Comparison of ENCODE assay signal across 10 cellular contexts in the genomic region with DNA sequence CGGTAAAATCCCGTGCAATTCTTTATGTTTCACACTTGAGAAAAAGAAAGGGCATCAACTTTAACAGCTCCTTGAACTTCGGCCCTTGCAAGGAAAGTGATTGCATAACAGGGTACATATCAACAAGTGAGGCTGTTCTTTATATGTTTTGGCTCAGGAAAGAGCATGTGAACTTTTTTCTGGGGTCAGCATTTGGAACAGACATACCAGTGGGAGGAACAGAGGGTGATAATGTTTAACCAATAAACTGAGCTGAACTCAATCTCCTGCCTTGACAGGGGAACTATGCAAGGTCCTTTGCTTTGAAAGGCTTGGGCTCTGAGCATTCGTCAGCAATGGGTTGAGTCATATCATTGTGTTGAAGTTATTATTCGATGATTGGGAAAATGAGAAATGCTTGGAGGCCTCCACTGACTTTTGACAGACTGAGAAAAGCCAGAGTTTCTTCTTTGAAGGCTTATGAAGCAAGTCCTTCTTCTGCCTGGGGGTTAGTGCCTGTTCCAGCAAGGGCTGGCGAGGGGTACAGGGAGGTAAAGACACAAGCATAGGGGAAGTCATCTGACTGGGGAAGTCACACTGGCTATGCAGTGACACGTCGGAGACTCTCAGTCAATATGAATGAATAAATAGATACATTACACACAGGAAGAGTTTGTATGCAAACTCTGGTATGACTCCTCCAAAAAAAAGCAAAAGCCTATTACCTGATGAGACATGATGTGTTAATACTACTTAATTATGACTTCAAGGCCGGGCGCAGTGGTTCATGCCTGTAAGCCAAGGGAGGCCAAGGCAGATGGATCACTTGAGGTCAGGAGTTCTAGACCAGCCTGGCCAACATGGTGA. TPM values are rescaled to one million over a fixed set of nuclear protein-coding genes. Genes with fewer than 3 reads are reported as not detected.
A peak's percentile ranks its signal among the peaks of the same experiment; 100 is the strongest.
DNase-seq lines count a peak whose midpoint lies in the region; ATAC-seq and TF ChIP-seq lines count a peak whose summit lies in the region.
"Had no signal": no experiment of that assay in that cellular context is flagged by ENCODE, and none has a peak within 500 bp of the region (broad histone marks: within the 10 kb centered on the region; RNA-seq: fewer than 3 reads in every experiment).

No MANE protein-coding gene starts in this region.

- H2BK20ac ChIP-seq in IMR-90 (ENCODE audit: low read depth, low read length), result no peak overlapping the region

- no peak overlapping the region for H2BK12ac ChIP-seq in neuronal stem cell (ENCODE audit: low read length)

- H2BK15ac ChIP-seq in IMR-90 (ENCODE audit: low read depth, low read length), result no peak overlapping the region
- H2BK15ac ChIP-seq in neuronal stem cell (ENCODE audit: low read length), result no peak overlapping the region

- H3K36me3 Mint-ChIP-seq in osteocyte (ENCODE audit: unreplicated experiment), result no peaks in the 10 kb centered on the region

- H3K4me3 ChIP-seq in IMR-90 (ENCODE audit: insufficient read depth, low read depth, low read length) (no peak overlapping the region), breast epithelium (no peak overlapping the region), neuronal stem cell (ENCODE audit: low read length in 2 of 2) (no peak overlapping the region)

- H3K4me1 Mint-ChIP-seq in osteocyte (ENCODE audit: unreplicated experiment), result no peaks in the 10 kb centered on the region

- H3K9ac ChIP-seq in IMR-90 (ENCODE audit: low read depth, low read length), result no peak overlapping the region
- no peak overlapping the region for H3K9ac ChIP-seq in neuronal stem cell (ENCODE audit: low read depth, low read length, poor library complexity)

- intact Hi-C loops in IMR-90 (cut with micrococcal nuclease) (no loop called here), breast epithelium (cut with DNase I; ENCODE audit: low total_unique reads) (no loop called here), left colon (cut with DNase I, micrococcal nuclease) (no loop called here)

- H2AK5ac ChIP-seq in IMR-90 (ENCODE audit: low read depth, low read length) (no peak overlapping the region), neuronal stem cell (ENCODE audit: low read depth, low read length) (no peak overlapping the region)

- H3K9me3 Mint-ChIP-seq in osteocyte (ENCODE audit: unreplicated experiment), result no peaks in the 10 kb centered on the region
- H3K9me3 Mint-ChIP-seq: activated B cell treated with CpG ODN at 0.5 μM for 24 hours had no signal

- no peak overlapping the region for H3K4me3 Mint-ChIP-seq in osteocyte (ENCODE audit: unreplicated experiment)
- H3K4me3 Mint-ChIP-seq: activated B cell treated with CpG ODN at 0.5 μM for 24 hours had no signal

- ATAC-seq in IMR-90 (ENCODE audit: low read depth) (peak; percentile 90), left colon (peak; percentile 92)

- no peaks in the 10 kb centered on the region; the same call in 1 of the 2 replicates for H4K20me1 ChIP-seq in IMR-90 (ENCODE audit: insufficient read depth, low read length)

- H2AK9ac ChIP-seq in IMR-90 (replicated peaks; ENCODE audit: low read depth, low read length, poor library complexity), result no peak overlapping the region

- no peak overlapping the region; a peak in 1 of 4 replicates for H4K8ac ChIP-seq in IMR-90 (ENCODE audit: low read depth in 2 of 2, low read length in 2 of 2)
- no peak overlapping the region for H4K8ac ChIP-seq in neuronal stem cell (ENCODE audit: low read depth, low read length)

- H2BK5ac ChIP-seq in IMR-90 (ENCODE audit: low read depth, low read length, poor library complexity, severe bottlenecking) (no peak overlapping the region), neuronal stem cell (ENCODE audit: low read length) (no peak overlapping the region)

- no peak overlapping the region for H3K4ac ChIP-seq in IMR-90 (ENCODE audit: low read depth, low read length)
- no peak overlapping the region for H3K4ac ChIP-seq in neuronal stem cell (ENCODE audit: low read length)

- H3K27ac ChIP-seq in IMR-90 (ENCODE audit: insufficient read depth, low read length) (peak overlapping the region; percentile 45; the same call in 1 of the 2 replicates), breast epithelium (peak overlapping the region; percentile 46 to 62), neuronal stem cell (replicated peaks; ENCODE audit: low read length) (no peak overlapping the region)

- H2BK120ac ChIP-seq in IMR-90 (ENCODE audit: low read depth, low read length), result no peak overlapping the region
- no peak overlapping the region for H2BK120ac ChIP-seq in neuronal stem cell (ENCODE audit: low read depth, low read length)

- in situ Hi-C loops in IMR-90 (cut with MboI; ENCODE audit: low sequenced_read_pairs), result no loop called here

- peaks cover 4% of the 10 kb centered on the region for H3K27me3 ChIP-seq in IMR-90 (ENCODE audit: control insufficient read depth, insufficient read depth, low read length)
- no peaks in the 10 kb centered on the region for H3K27me3 ChIP-seq in breast epithelium
- H3K27me3 ChIP-seq in neuronal stem cell (ENCODE audit: control insufficient read depth in 3 of 3, insufficient read depth in 3 of 3, low read depth in 1 of 3, low read length in 3 of 3), result no peaks in the 10 kb centered on the region

- no peak overlapping the region for H3K27ac Mint-ChIP-seq in osteocyte (ENCODE audit: unreplicated experiment)
- H3K27ac Mint-ChIP-seq: activated B cell treated with CpG ODN at 0.5 μM for 24 hours had no signal

- H3K27me3 Mint-ChIP-seq in osteocyte (ENCODE audit: unreplicated experiment), result peaks cover 11% of the 10 kb centered on the region

- no peak overlapping the region for H3K56ac ChIP-seq in IMR-90 (ENCODE audit: extremely low read depth, insufficient read depth, low read length)

- TF ChIP-seq RAD21 in IMR-90 (IDR thresholded peaks at IDR 0.05; ENCODE audit: low read length), result no peak

- H3K79me1 ChIP-seq in IMR-90 (ENCODE audit: low read depth in 1 of 2, low read length in 2 of 2) (no peaks in the 10 kb centered on the region), neuronal stem cell (ENCODE audit: low read depth, low read length) (no peaks in the 10 kb centered on the region)

- no peak for TF ChIP-seq CTCF in IMR-90 (conservative IDR thresholded peaks at IDR 0.05; ENCODE audit: low read depth, low read length)
- TF ChIP-seq CTCF in breast epithelium (IDR thresholded peaks at IDR 0.05), result no peak
- TF ChIP-seq CTCF in osteocyte (IDR thresholded peaks at IDR 0.05), result no peak

- CTCF ChIA-PET in IMR-90 (lab: Yijun Ruan, JAX), result no interaction called here

- no peak overlapping the region for H2AFZ ChIP-seq in IMR-90 (replicated peaks; ENCODE audit: low read length, poor library complexity)
- no peak overlapping the region for H2AFZ ChIP-seq in neuronal stem cell (ENCODE audit: low read length)

- H3K36me3 ChIP-seq in IMR-90 (ENCODE audit: control insufficient read depth, insufficient read depth, low read length) (no peaks in the 10 kb centered on the region), breast epithelium (no peaks in the 10 kb centered on the region), neuronal stem cell (replicated peaks in 1 of 2; ENCODE audit: control insufficient read depth in 2 of 2, insufficient read depth in 2 of 2, low read length in 2 of 2) (no peaks in the 10 kb centered on the region)

- H3K18ac ChIP-seq in IMR-90 (ENCODE audit: low read depth, low read length) (0 out of 2 replicates have a peak overlapping the region, but pooled peaks have one; percentile 44), neuronal stem cell (ENCODE audit: low read length) (no peak overlapping the region)

- dilution Hi-C loops in IMR-90 (cut with HindIII; ENCODE audit: low sequenced_read_pairs, unreplicated experiment), result no loop called here

- H3K14ac ChIP-seq in IMR-90 (replicated peaks; ENCODE audit: low read depth, low read length) (0 out of 2 replicates have a peak overlapping the region, but pooled peaks have one; percentile 52), neuronal stem cell (ENCODE audit: low read length) (no peak overlapping the region)

- TF ChIP-seq POLR2A in IMR-90 (IDR thresholded peaks at IDR 0.05; ENCODE audit: low read depth, low read length) (no peak), breast epithelium (IDR thresholded peaks at IDR 0.05) (no peak)

- H3K4me1 ChIP-seq in IMR-90 (ENCODE audit: control insufficient read depth, insufficient read depth, low read length) (peaks cover 4% of the 10 kb centered on the region), breast epithelium (no peaks in the 10 kb centered on the region), neuronal stem cell (ENCODE audit: control insufficient read depth in 2 of 2, insufficient read depth in 1 of 2, low read depth in 1 of 2, low read length in 2 of 2) (no peaks in the 10 kb centered on the region)

- 58% methylated on average over 2 of the region's 10 CpGs; no CpG with 5 or more reads in 1 of the 2 experiments for WGBS in IMR-90 (ENCODE audit: extremely low coverage in 2 of 2, insufficient read length in 1 of 2), 2 experiments
- WGBS in neuronal stem cell (ENCODE audit: extremely low coverage in 2 of 2, insufficient read length in 2 of 2, insufficient replicate concordance in 1 of 2), 2 donors, result no CpG with 5 or more reads among the region's 10 CpGs

- H3K9me1 ChIP-seq in IMR-90 (ENCODE audit: insufficient read depth, low read length), result no peaks in the 10 kb centered on the region; the same call in 1 of the 2 replicates

- no peak overlapping the region for H4K5ac ChIP-seq in IMR-90 (ENCODE audit: low read depth, low read length)

- BruUV-seq in IMR-90 (replicated peaks; lab: Mats Ljungman, UMichigan), result no TSS peak

- H3K4me2 ChIP-seq in IMR-90 (ENCODE audit: low read depth, low read length) (peak overlapping the region; percentile 48; the same call in 1 of the 2 replicates), neuronal stem cell (ENCODE audit: insufficient read depth, low read length, poor library complexity, severe bottlenecking) (no peak overlapping the region)

- peak; percentile 69 for DNase-seq in IMR-90
- DNase-seq in breast epithelium (ENCODE audit: low spot score in 2 of 2), result no peak
- peak in 1 of 2 donors; percentile 75 for DNase-seq in left colon
- DNase-seq in stromal cell of bone marrow (ENCODE audit: low read depth), result peak; percentile 66
- DNase-seq in GM19238 (ENCODE audit: insufficient read length, low spot score), result no peak
- DNase-seq in stimulated activated CD4-positive, alpha-beta T cell treated with anti-CD3 and anti-CD28 coated beads, Interleukin-2, amount 100 ng/mL, for 48 hours, result no peak
- no peak for DNase-seq in neuronal stem cell (ENCODE audit: low spot score)
- DNase-seq in osteocyte (ENCODE audit: extremely low spot score, unreplicated experiment), result no peak
- DNase-seq: activated B cell treated with CpG ODN at 0.5 μM for 24 hours, NCI-H1694 treated with DMSO at 0.1 percent for 48 hours had no signal

- H3K9me3 ChIP-seq in IMR-90 (ENCODE audit: control insufficient read depth, insufficient read depth, low read length) (no peaks in the 10 kb centered on the region), breast epithelium (no peaks in the 10 kb centered on the region), neuronal stem cell (replicated peaks in 1 of 2; ENCODE audit: control insufficient read depth in 2 of 2, insufficient read depth in 1 of 2, low read depth in 1 of 2, low read length in 2 of 2) (peaks cover 0 to 4% of the 10 kb centered on the region in 2 donors)

- H4K91ac ChIP-seq in IMR-90 (ENCODE audit: insufficient read depth, low read depth, low read length), result no peak overlapping the region; the same call in 1 of the 2 replicates
- H4K91ac ChIP-seq in neuronal stem cell (ENCODE audit: low read depth, low read length, poor library complexity), result no peak overlapping the region

- POLR2A ChIA-PET in IMR-90 (lab: Charles Lee; ENCODE audit: unreplicated experiment), result interaction anchor here (0.6 kb wide), 1 partner anchor 1534 kb away, joined by 9 read pairs; no protein-coding TSS in a partner anchor

- no peak overlapping the region for H3K23ac ChIP-seq in IMR-90 (ENCODE audit: low read depth, low read length)
- no peak overlapping the region for H3K23ac ChIP-seq in neuronal stem cell (ENCODE audit: low read depth, low read length, poor library complexity)

RNA-seq across cellular contexts. Expression of gene CYB5A, which starts 57.2 kb away (rescaled TPM):
- total RNA-seq in IMR-90 (2012; rRNA removed) (13.4 and 43.0 TPM in 2 replicates), breast epithelium (100 to 1,000 TPM; 185 to 646 (median 300) TPM), left colon (100 to 1,000 TPM; 115 to 129 TPM), osteocyte (28.2 and 33.2 TPM in 2 replicates)
- 47.9 and 49.5 TPM in 2 replicates for polyA plus RNA-seq in IMR-90 (2012; rRNA removed)
- 28.6 and 46.1 TPM in 2 replicates for polyA plus RNA-seq in IMR-90 (2012; cell fraction: cytosol; rRNA removed)
- polyA plus RNA-seq in IMR-90 (2012; cell fraction: nucleus; rRNA removed; ENCODE audit: low replicate concordance), result 17.1 and 47.4 TPM in 2 replicates
- polyA plus RNA-seq in neuronal stem cell (2013, experiment 1 of 2), result 27.2 TPM
- polyA plus RNA-seq in neuronal stem cell (2013, experiment 2 of 2), result 26.7 TPM

Comparison
In these comparisons a context has a peak if more than half of its experiments do, and no peak if none do; other contexts are left out.
1. DNase-seq: peak in IMR-90 (single experiment) and stromal cell of bone marrow (single experiment); none in breast epithelium (0 of 2), GM19238 (single experiment), stimulated activated CD4-positive, alpha-beta T cell treated with anti-CD3 and anti-CD28 coated beads, Interleukin-2, amount 100 ng/mL, for 48 hours (0 of 2), neuronal stem cell (single experiment) and osteocyte (single experiment).